ENCODE assay signal across 9 cellular contexts in the genomic region with DNA sequence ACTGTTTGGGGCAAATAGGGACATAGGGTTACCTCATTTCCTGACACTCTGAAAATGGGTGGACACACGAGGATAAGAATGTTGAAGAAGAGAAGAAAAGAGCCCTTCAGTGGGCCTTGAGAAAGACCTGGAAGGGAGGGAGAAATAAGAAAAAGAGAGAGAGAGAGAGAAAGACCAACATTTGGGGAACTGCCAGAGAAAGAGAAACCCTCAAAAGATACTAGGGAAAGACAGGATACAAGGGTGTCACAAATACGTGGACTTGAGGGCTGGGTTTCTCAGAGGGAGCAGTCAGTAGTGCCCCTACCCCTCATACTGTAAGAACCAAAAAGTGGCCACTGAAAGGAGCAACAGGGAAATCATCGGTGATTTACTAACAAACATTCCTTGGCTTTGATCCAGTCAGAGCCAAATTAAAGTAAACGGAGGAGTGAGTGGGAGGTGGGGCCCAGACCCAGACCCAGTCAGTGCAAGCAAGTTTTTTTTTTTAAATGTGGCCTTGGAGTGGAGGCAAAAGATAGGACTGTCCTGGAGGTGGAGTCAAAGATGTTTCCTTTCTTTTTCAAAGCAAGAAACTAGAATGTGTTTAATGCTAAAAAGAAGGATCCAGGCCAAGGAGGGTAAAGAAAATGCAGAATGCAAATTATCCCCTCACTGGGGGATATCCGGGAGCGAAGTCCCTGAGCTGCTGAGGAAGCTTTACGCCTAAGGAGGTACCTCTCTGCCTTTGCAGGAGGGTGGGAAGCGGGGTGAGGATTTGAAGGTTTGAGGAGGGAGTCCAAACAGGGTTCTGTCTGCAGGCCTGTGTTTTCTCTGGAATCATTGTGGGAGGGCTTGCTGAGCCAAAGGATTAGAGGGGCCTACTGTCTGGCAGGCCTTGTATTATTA.
DNase-seq lines count a peak whose midpoint lies in the region; ATAC-seq and TF ChIP-seq lines count a peak whose summit lies in the region.
"Had no signal": no experiment of that assay in that cellular context is flagged by ENCODE, and none has a peak within 500 bp of the region (broad histone marks: within the 10 kb centered on the region; RNA-seq: fewer than 3 reads in every experiment).

No MANE protein-coding gene starts in this region.

- H3K9me3 ChIP-seq in parathyroid adenoma (ENCODE audit: control insufficient read depth, low read length): no peaks in the 10 kb centered on the region
- H3K9me3 ChIP-seq: suprapubic skin had no signal

- H3K9ac ChIP-seq in parathyroid adenoma: no peak overlapping the region

- H3K4me1 ChIP-seq in parathyroid adenoma: no peaks in the 10 kb centered on the region

- peak overlapping the region; percentile 30; the same call in 1 of the 2 replicates for H3K27ac ChIP-seq in RWPE1
- no peak overlapping the region for H3K27ac ChIP-seq in parathyroid adenoma
- H3K27ac ChIP-seq: suprapubic skin had no signal

- H3K4me3 ChIP-seq in GM12865 (ENCODE audit: low read depth, low read length): peak overlapping the region; percentile 45
- H3K4me3 ChIP-seq in fibroblast of villous mesenchyme (ENCODE audit: low read depth, low read length): no peak overlapping the region
- no peak overlapping the region for H3K4me3 ChIP-seq in parathyroid adenoma (ENCODE audit: low read depth, low read length)
- H3K4me3 ChIP-seq: suprapubic skin had no signal

- no peak for TF ChIP-seq CTCF in GM12865 (IDR thresholded peaks at IDR 0.05; ENCODE audit: insufficient read depth, low read depth, low read length, missing control alignments)
- TF ChIP-seq CTCF in RWPE1 (conservative IDR thresholded peaks at IDR 0.05; ENCODE audit: low read depth): no peak
- no peak for TF ChIP-seq CTCF in fibroblast of villous mesenchyme (IDR thresholded peaks at IDR 0.05; ENCODE audit: insufficient read depth, low read depth, low read length)
- TF ChIP-seq CTCF in parathyroid adenoma (IDR thresholded peaks at IDR 0.05): no peak

- POLR2A ChIA-PET in RWPE1 (lab: Yijun Ruan, JAX; ENCODE audit: low non-redundant PET): no interaction called here

- no peaks in the 10 kb centered on the region for H3K36me3 ChIP-seq in parathyroid adenoma (ENCODE audit: control insufficient read depth, insufficient read depth, low read length)
- H3K36me3 ChIP-seq: suprapubic skin had no signal

- no peaks in the 10 kb centered on the region for H3K27me3 ChIP-seq in parathyroid adenoma (ENCODE audit: control insufficient read depth, insufficient read depth, low read length)
- H3K27me3 ChIP-seq: suprapubic skin had no signal

- ATAC-seq in HG03159 (IDR thresholded peaks at IDR 0.05; ENCODE audit: unreplicated experiment): no peak
- no peak for ATAC-seq in GM19397 (IDR thresholded peaks at IDR 0.05; ENCODE audit: unreplicated experiment)

- DNase-seq in GM12865 (ENCODE audit: low read depth) (no peak), RWPE1 (ENCODE audit: low spot score) (no peak), fibroblast of villous mesenchyme (ENCODE audit: low read depth) (peak; percentile 22), NCI-H187 treated with DMSO at 0.1 percent for 48 hours (lab: John Stamatoyannopoulos, UW) (no peak), SHP77 treated with DMSO at 0.1 percent for 48 hours (lab: John Stamatoyannopoulos, UW) (no peak)

- H2AFZ ChIP-seq in parathyroid adenoma: peak overlapping the region; percentile 47

- H3K4me2 ChIP-seq in parathyroid adenoma (ENCODE audit: low read length): no peak overlapping the region

- CTCF ChIA-PET in RWPE1 (lab: Yijun Ruan, JAX): interaction anchor here (0.7 kb wide), 1 partner anchor 68 kb away, joined by 3 read pairs; no protein-coding TSS in a partner anchor

- no peaks in the 10 kb centered on the region for H3K79me2 ChIP-seq in parathyroid adenoma
